In genomic region chr20:47727909-47728361, GRCh38 we compare ENCODE assay signal across 9 cellular contexts. TPM values are rescaled to one million over a fixed set of nuclear protein-coding genes. Genes with fewer than 3 reads are reported as not detected.
DNase-seq lines count a peak whose midpoint lies in the region; ATAC-seq lines count a peak whose summit lies in the region.
"Had no signal": no experiment of that assay in that cellular context is flagged by ENCODE, and none has a peak within 500 bp of the region (broad histone marks: within the 10 kb centered on the region; RNA-seq: fewer than 3 reads in every experiment).

No MANE protein-coding gene starts in this region.

- H4K91ac ChIP-seq in mesenchymal stem cell (ENCODE audit: low read length): no peak overlapping the region

- no peak overlapping the region for H2AFZ ChIP-seq in mesenchymal stem cell (ENCODE audit: low read depth, low read length)

- peak; percentile 15 for ATAC-seq in HG02759 (IDR thresholded peaks at IDR 0.05; ENCODE audit: unreplicated experiment)
- peak; percentile 11 for ATAC-seq in activated naive CD8-positive, alpha-beta T cell treated with anti-CD3 and anti-CD28 coated beads, Interleukin-2, amount 10 ng/mL, durations not matched to agents 7 days and 5 days (ENCODE audit: low read depth)
- ATAC-seq in naive thymus-derived CD8-positive, alpha-beta T cell: peak; percentile 13 to 17
- no peak for ATAC-seq in GM21717 (IDR thresholded peaks at IDR 0.05; ENCODE audit: unreplicated experiment)
- ATAC-seq in HG03520 (IDR thresholded peaks at IDR 0.05; ENCODE audit: unreplicated experiment): no peak

- no peaks in the 10 kb centered on the region for H3K36me3 ChIP-seq in CD4-positive, alpha-beta memory T cell (ENCODE audit: insufficient read depth, low read length)
- peaks cover 0 to 15% of the 10 kb centered on the region in 2 experiments for H3K36me3 ChIP-seq in mesenchymal stem cell (ENCODE audit: control insufficient read depth in 1 of 2, insufficient read depth in 2 of 2, low read depth in 1 of 2, low read length in 2 of 2)

- WGBS in mesenchymal stem cell: 86% methylated on average over 17 of the region's 17 CpGs

- no peak overlapping the region for H2BK120ac ChIP-seq in mesenchymal stem cell (ENCODE audit: low read depth, low read length)

- peaks cover 30 to 49% (median 39%) of the 10 kb centered on the region in 4 donors for H3K4me1 Mint-ChIP-seq in CD4-positive, alpha-beta memory T cell
- peaks cover 54% of the 10 kb centered on the region for H3K4me1 Mint-ChIP-seq in activated naive CD8-positive, alpha-beta T cell treated with anti-CD3 and anti-CD28 coated beads, Interleukin-2, amount 10 ng/mL, durations not matched to agents 7 days and 5 days
- H3K4me1 Mint-ChIP-seq in naive thymus-derived CD8-positive, alpha-beta T cell: peaks cover 21 to 62% (median 45%) of the 10 kb centered on the region in 4 donors

- H2BK5ac ChIP-seq in mesenchymal stem cell (ENCODE audit: low read depth, low read length, poor library complexity, severe bottlenecking): no peak overlapping the region

- H3K27me3 ChIP-seq in CD4-positive, alpha-beta memory T cell (ENCODE audit: insufficient read depth, low read length): no peaks in the 10 kb centered on the region
- H3K27me3 ChIP-seq in mesenchymal stem cell (ENCODE audit: control insufficient read depth in 1 of 2, insufficient read depth in 1 of 2, low read length in 2 of 2): peaks cover 10 to 21% of the 10 kb centered on the region in 2 experiments

- peak overlapping the region; percentile 87 to 98 (median 97) for H3K27ac Mint-ChIP-seq in CD4-positive, alpha-beta memory T cell
- peak overlapping the region; percentile 98 for H3K27ac Mint-ChIP-seq in activated naive CD8-positive, alpha-beta T cell treated with anti-CD3 and anti-CD28 coated beads, Interleukin-2, amount 10 ng/mL, durations not matched to agents 7 days and 5 days
- H3K27ac Mint-ChIP-seq in naive thymus-derived CD8-positive, alpha-beta T cell: peak overlapping the region; percentile 94 to 100 (median 97)

- CTCF ChIA-PET in CD4-positive, alpha-beta memory T cell (lab: Charles Lee; ENCODE audit: partially characterized antibody): interaction anchor here (4.2 kb wide), 1 partner anchor 891 kb away, joined by 44 read pairs; no protein-coding TSS in a partner anchor

- peak overlapping the region; percentile 51 for H3K27ac ChIP-seq in CD4-positive, alpha-beta memory T cell (ENCODE audit: low read depth, low read length)
- no peak overlapping the region for H3K27ac ChIP-seq in mesenchymal stem cell (ENCODE audit: low read length, poor library complexity, severe bottlenecking)

- H3K27me3 Mint-ChIP-seq in CD4-positive, alpha-beta memory T cell: no peaks in the 10 kb centered on the region
- H3K27me3 Mint-ChIP-seq in activated naive CD8-positive, alpha-beta T cell treated with anti-CD3 and anti-CD28 coated beads, Interleukin-2, amount 10 ng/mL, durations not matched to agents 7 days and 5 days: no peaks in the 10 kb centered on the region
- no peaks in the 10 kb centered on the region for H3K27me3 Mint-ChIP-seq in naive thymus-derived CD8-positive, alpha-beta T cell

- peak overlapping the region; percentile 37 to 39 for H3K4me3 ChIP-seq in CD4-positive, alpha-beta memory T cell (ENCODE audit: low read length in 2 of 2)
- no peak overlapping the region for H3K4me3 ChIP-seq in mesenchymal stem cell (ENCODE audit: insufficient read depth in 1 of 2, low read depth in 1 of 2, low read length in 2 of 2)

- H4K8ac ChIP-seq in mesenchymal stem cell (ENCODE audit: low read length): no peak overlapping the region

- H2AK5ac ChIP-seq in mesenchymal stem cell (ENCODE audit: low read length, severe bottlenecking): no peak overlapping the region

- no peak overlapping the region for H3K4me2 ChIP-seq in mesenchymal stem cell (ENCODE audit: low read length, poor library complexity, severe bottlenecking)

- peaks cover 0 to 1% (median 0%) of the 10 kb centered on the region in 8 donors for H3K9me3 Mint-ChIP-seq in CD4-positive, alpha-beta memory T cell
- H3K9me3 Mint-ChIP-seq in activated naive CD8-positive, alpha-beta T cell treated with anti-CD3 and anti-CD28 coated beads, Interleukin-2, amount 10 ng/mL, durations not matched to agents 7 days and 5 days: no peaks in the 10 kb centered on the region
- no peaks in the 10 kb centered on the region for H3K9me3 Mint-ChIP-seq in naive thymus-derived CD8-positive, alpha-beta T cell

- intact Hi-C loops in CD4-positive, alpha-beta memory T cell (cut with micrococcal nuclease): loop anchor here (10.0 kb wide), 1 partner anchor 457 kb away; no protein-coding TSS in a partner anchor

- POLR2A ChIA-PET in CD4-positive, alpha-beta memory T cell (lab: Charles Lee; ENCODE audit: partially characterized antibody): interaction anchor here (1.6 to 1.9 kb wide), 2 partner anchors 50 to 892 kb away, joined by 3 to 5 read pairs; no protein-coding TSS in a partner anchor
- POLR2A ChIA-PET in activated naive CD8-positive, alpha-beta T cell treated with anti-CD3 and anti-CD28 coated beads, Interleukin-2, amount 10 ng/mL, durations not matched to agents 7 days and 5 days (lab: Charles Lee): interaction anchor here (0.9 to 1.1 kb wide), 3 partner anchors 12 to 28 kb away, joined by 4 to 5 read pairs (median 5); no protein-coding TSS in a partner anchor
- POLR2A ChIA-PET in naive thymus-derived CD8-positive, alpha-beta T cell (lab: Charles Lee): interaction anchor here (0.8 to 0.9 kb wide), 2 partner anchors 14 to 893 kb away, joined by 3 read pairs; no protein-coding TSS in a partner anchor

- H3K79me1 ChIP-seq in mesenchymal stem cell (replicated peaks; ENCODE audit: low read length, poor library complexity, severe bottlenecking): no peaks in the 10 kb centered on the region

- DNase-seq in CD4-positive, alpha-beta memory T cell: no peak
- DNase-seq in activated naive CD8-positive, alpha-beta T cell treated with anti-CD3 and anti-CD28 coated beads, Interleukin-2, amount 10 ng/mL, durations not matched to agents 7 days and 5 days: peak; percentile 59
- no peak for DNase-seq in naive thymus-derived CD8-positive, alpha-beta T cell
- DNase-seq in NOMO-1 (lab: John Stamatoyannopoulos, UW; ENCODE audit: unreplicated experiment in 2 of 2) (no peak), mesenchymal stem cell (no peak)
- DNase-seq: NCI-H526 treated with DMSO at 0.1 percent for 48 hours had no signal

- H3K4me1 ChIP-seq in CD4-positive, alpha-beta memory T cell (ENCODE audit: insufficient read depth, low read length): peaks cover 38% of the 10 kb centered on the region
- H3K4me1 ChIP-seq in mesenchymal stem cell (ENCODE audit: control insufficient read depth, insufficient read depth, low read depth, low read length): peaks cover 6% of the 10 kb centered on the region

- H3K4me3 Mint-ChIP-seq in CD4-positive, alpha-beta memory T cell: peak overlapping the region; percentile 73 to 92 (median 84)
- peak overlapping the region; percentile 87 for H3K4me3 Mint-ChIP-seq in activated naive CD8-positive, alpha-beta T cell treated with anti-CD3 and anti-CD28 coated beads, Interleukin-2, amount 10 ng/mL, durations not matched to agents 7 days and 5 days
- peak overlapping the region; percentile 74 to 94 (median 84) for H3K4me3 Mint-ChIP-seq in naive thymus-derived CD8-positive, alpha-beta T cell

- H3K14ac ChIP-seq in mesenchymal stem cell (ENCODE audit: low read length in 2 of 2): no peak overlapping the region

- H3K9me3 ChIP-seq in CD4-positive, alpha-beta memory T cell (ENCODE audit: control insufficient read depth in 1 of 2, low read length in 2 of 2): no peaks in the 10 kb centered on the region
- H3K9me3 ChIP-seq in mesenchymal stem cell (ENCODE audit: control insufficient read depth, low read length): no peaks in the 10 kb centered on the region

- H3K23ac ChIP-seq in mesenchymal stem cell (ENCODE audit: low read length in 2 of 2): no peak overlapping the region

- H3K36me3 Mint-ChIP-seq in CD4-positive, alpha-beta memory T cell: no peaks in the 10 kb centered on the region
- peaks cover 15% of the 10 kb centered on the region for H3K36me3 Mint-ChIP-seq in activated naive CD8-positive, alpha-beta T cell treated with anti-CD3 and anti-CD28 coated beads, Interleukin-2, amount 10 ng/mL, durations not matched to agents 7 days and 5 days
- no peaks in the 10 kb centered on the region for H3K36me3 Mint-ChIP-seq in naive thymus-derived CD8-positive, alpha-beta T cell

- no peak overlapping the region for H2BK12ac ChIP-seq in mesenchymal stem cell (ENCODE audit: low read length in 2 of 2)

- no peak overlapping the region for H2BK15ac ChIP-seq in mesenchymal stem cell (ENCODE audit: low read depth, poor library complexity, severe bottlenecking)

- H3K4ac ChIP-seq in mesenchymal stem cell (ENCODE audit: low read depth in 1 of 2, low read length in 2 of 2): no peak overlapping the region

- no peak overlapping the region for H3K18ac ChIP-seq in mesenchymal stem cell (ENCODE audit: low read depth in 1 of 2, low read length in 2 of 2)

- H3K9ac ChIP-seq in mesenchymal stem cell (ENCODE audit: low read length): no peak overlapping the region

RNA-seq across cellular contexts. Expression of gene SULF2, which starts 57.3 kb away (rescaled TPM):
- 1 to 10 TPM in 1 of 2 experiments, under 1 TPM in 1; 0.55 to 1.3 TPM for total RNA-seq in CD4-positive, alpha-beta memory T cell
- under 1 TPM; 0.16 to 0.55 TPM for polyA plus RNA-seq in CD4-positive, alpha-beta memory T cell
- 1 to 10 TPM in 1 of 2 experiments, under 1 TPM in 1; 0.68 to 1.2 TPM for total RNA-seq in activated naive CD8-positive, alpha-beta T cell treated with anti-CD3 and anti-CD28 coated beads, Interleukin-2, amount 10 ng/mL, durations not matched to agents 7 days and 5 days
- under 1 TPM in 1 of 2 experiments, not detected in 1; 0.65 TPM for total RNA-seq in naive thymus-derived CD8-positive, alpha-beta T cell
- polyA plus RNA-seq in naive thymus-derived CD8-positive, alpha-beta T cell: 1 to 10 TPM in 1 of 3 donors, not detected in 2; 1.4 TPM
- polyA plus RNA-seq in mesenchymal stem cell (2013, experiment 1 of 2): 216 TPM
- polyA plus RNA-seq in mesenchymal stem cell (2013, experiment 2 of 2): 209 TPM

Comparison
In these comparisons a context has a peak if more than half of its experiments do, and no peak if none do; other contexts are left out.
1. H3K4me3 ChIP-seq: peak in CD4-positive, alpha-beta memory T cell (2 of 2); none in mesenchymal stem cell (0 of 2).
2. ATAC-seq: peak in HG02759 (single experiment), activated naive CD8-positive, alpha-beta T cell treated with anti-CD3 and anti-CD28 coated beads, Interleukin-2, amount 10 ng/mL, durations not matched to agents 7 days and 5 days (single experiment) and naive thymus-derived CD8-positive, alpha-beta T cell (2 of 2); none in GM21717 (single experiment) and HG03520 (single experiment).
3. Peak in every context shown above with its lines, with median percentiles within 50 percentile points of each other: H3K27ac Mint-ChIP-seq and H3K4me3 Mint-ChIP-seq.